Comparison of ENCODE assay signal across 1 cellular context in genomic region chr22:23860187-23860586, GRCh38. TPM values are rescaled to one million over a fixed set of nuclear protein-coding genes. Genes with fewer than 3 reads are reported as not detected.
"Had no signal": no experiment of that assay in that cellular context is flagged by ENCODE, and none has a peak within 500 bp of the region (broad histone marks: within the 10 kb centered on the region; RNA-seq: fewer than 3 reads in every experiment).

No MANE protein-coding gene starts in this region.

RNA-seq across cellular contexts. Expression of gene SLC2A11, which starts 2.5 kb away (rescaled TPM):
- total RNA-seq: ascending aorta had no signal
